Comparison of ENCODE assay signal across 21 cellular contexts in genomic region chr7:108537229-108537628, GRCh38. TPM values are rescaled to one million over a fixed set of nuclear protein-coding genes. Genes with fewer than 3 reads are reported as not detected.
DNase-seq lines count a peak whose midpoint lies in the region; ATAC-seq, FAIRE-seq and TF ChIP-seq lines count a peak whose summit lies in the region.
"Had no signal": no experiment of that assay in that cellular context is flagged by ENCODE, and none has a peak within 500 bp of the region (broad histone marks: within the 10 kb centered on the region; RNA-seq: fewer than 3 reads in every experiment).

No MANE protein-coding gene starts in this region.

- H3K4me1 Mint-ChIP-seq in GM23338, result peaks cover 11% of the 10 kb centered on the region; the same call in 2 of the 3 replicates

- peaks cover 9 to 36% of the 10 kb centered on the region in 2 experiments for H3K4me1 ChIP-seq in K562 (replicated peaks in 1 of 2; ENCODE audit: control insufficient read depth in 2 of 2, insufficient read depth in 2 of 2, low read length in 2 of 2)
- no peaks in the 10 kb centered on the region for H3K4me1 ChIP-seq in trophoblast cell (ENCODE audit: control insufficient read depth in 1 of 2, insufficient read depth in 2 of 2, low read length in 2 of 2)
- H3K4me1 ChIP-seq in GM23338 (ENCODE audit: insufficient read depth), result 0 out of 2 replicates have a peak, but pooled peaks cover 4% of the 10 kb centered on the region
- H3K4me1 ChIP-seq: A549, Caco-2 had no signal

- H3K4me2 ChIP-seq in K562 (ENCODE audit: insufficient read depth, low read length), result peak overlapping the region; percentile 9; the same call in 1 of the 2 replicates
- H3K4me2 ChIP-seq in trophoblast cell (ENCODE audit: low read length), result no peak overlapping the region
- no peak overlapping the region for H3K4me2 ChIP-seq in GM23338
- H3K4me2 ChIP-seq: A549; BLaER1 treated with 17β-estradiol and CSF1 and Interleukin-3, amounts not matched to agents 10 nM and 100 nM had no signal

- no peak overlapping the region for H3K18ac ChIP-seq in trophoblast cell (ENCODE audit: low read length)

- TF ChIP-seq POLR2A in K562 (conservative IDR thresholded peaks at IDR 0.05) (no peak), erythroblast (IDR thresholded peaks at IDR 0.05; ENCODE audit: low read length) (no peak)

- H3K27me3 Mint-ChIP-seq in GM23338 (ENCODE audit: insufficient read depth, low read depth, poor library complexity), result no peaks in the 10 kb centered on the region
- H3K27me3 Mint-ChIP-seq: B cell had no signal

- H4K20me1 ChIP-seq in K562 (replicated peaks; ENCODE audit: control insufficient read depth, insufficient read depth, low read length), result no peaks in the 10 kb centered on the region
- H4K20me1 ChIP-seq in GM23338 (replicated peaks; ENCODE audit: insufficient read depth), result no peaks in the 10 kb centered on the region
- H4K20me1 ChIP-seq: BLaER1 treated with 17β-estradiol and CSF1 and Interleukin-3, amounts not matched to agents 10 nM and 100 nM had no signal

- no peak overlapping the region for H2BK5ac ChIP-seq in trophoblast cell (ENCODE audit: low read depth, low read length, poor library complexity)

- no peaks in the 10 kb centered on the region for H3K9me3 ChIP-seq in K562 (replicated peaks; ENCODE audit: control insufficient read depth, insufficient read depth, low read depth, low read length)
- no peaks in the 10 kb centered on the region for H3K9me3 ChIP-seq in trophoblast cell (ENCODE audit: insufficient read depth, low read depth, low read length)
- H3K9me3 ChIP-seq: A549, Caco-2 had no signal

- ATAC-seq in K562 (peak; percentile 80), GM23338 (no peak)
- ATAC-seq: A549; CD8-positive, alpha-beta T cell had no signal

- no peaks in the 10 kb centered on the region for H3K79me1 ChIP-seq in trophoblast cell (ENCODE audit: low read length)

- H3K27ac Mint-ChIP-seq in GM23338, result no peak overlapping the region
- H3K27ac Mint-ChIP-seq: B cell; CD4-positive, alpha-beta T cell; CD8-positive, alpha-beta T cell had no signal

- H3K9ac ChIP-seq in K562 (ENCODE audit: insufficient read depth in 1 of 2, low read depth in 2 of 2, low read length in 2 of 2) (peak overlapping the region in 1 of 2 experiments; percentile 0; a peak in 1 of 4 replicates), trophoblast cell (ENCODE audit: low read length) (peak overlapping the region; percentile 53)
- H3K9ac ChIP-seq: BLaER1 treated with 17β-estradiol and CSF1 and Interleukin-3, amounts not matched to agents 10 nM and 100 nM had no signal

- H3K4me3 Mint-ChIP-seq in GM23338, result no peak overlapping the region
- H3K4me3 Mint-ChIP-seq: B cell; CD4-positive, alpha-beta T cell; CD8-positive, alpha-beta T cell had no signal

- H4K12ac ChIP-seq in trophoblast cell (ENCODE audit: low read depth, low read length), result no peak overlapping the region

- peak; percentile 32 for FAIRE-seq in K562 (lab: Jason Lieb, UNC)
- FAIRE-seq: A549, D721Med, G401.6, GM12891, GM19239 had no signal

- no peaks in the 10 kb centered on the region for H3K9me2 ChIP-seq in GM23338 (ENCODE audit: insufficient read depth)

- TF ChIP-seq CTCF in K562 (IDR thresholded peaks at IDR 0.05 in 2 of 3, conservative IDR thresholded peaks at IDR 0.05 in 1 of 3; ENCODE audit: insufficient read depth in 2 of 3, low read depth in 1 of 3, low read length in 3 of 3), result no peak
- TF ChIP-seq CTCF in GM23338 (conservative IDR thresholded peaks at IDR 0.05; ENCODE audit: low read depth in 2 of 2), result no peak

- H3K23ac ChIP-seq in trophoblast cell (ENCODE audit: low read length), result no peak overlapping the region

- peaks cover 7% of the 10 kb centered on the region for H3K9me3 Mint-ChIP-seq in GM23338
- H3K9me3 Mint-ChIP-seq: CD4-positive, alpha-beta T cell; CD8-positive, alpha-beta T cell had no signal

- H2AFZ ChIP-seq in K562 (ENCODE audit: low read depth, low read length), result peak overlapping the region; percentile 81
- H2AFZ ChIP-seq in trophoblast cell (ENCODE audit: insufficient read depth, low read length, poor library complexity), result no peak overlapping the region
- no peak overlapping the region for H2AFZ ChIP-seq in GM23338

- H3K36me3 ChIP-seq in K562 (ENCODE audit: control insufficient read depth, insufficient read depth, low read length) (no peaks in the 10 kb centered on the region), trophoblast cell (ENCODE audit: control insufficient read depth in 1 of 2, insufficient read depth in 2 of 2, low read length in 2 of 2) (no peaks in the 10 kb centered on the region), GM23338 (ENCODE audit: insufficient read depth) (no peaks in the 10 kb centered on the region)
- H3K36me3 ChIP-seq: BLaER1 treated with 17β-estradiol and CSF1 and Interleukin-3, amounts not matched to agents 10 nM and 100 nM had no signal

- BruUV-seq in K562 (replicated peaks; lab: Mats Ljungman, UMichigan), result no TSS peak

- DNase-seq in K562 (ENCODE audit: extremely low read depth in 1 of 4, low spot score in 3 of 4), result peak in 1 of 4 experiments; percentile 53
- peak; percentile 29 to 48 for DNase-seq in erythroblast (lab: John Stamatoyannopoulos, UW)
- no peak for DNase-seq in trophoblast cell
- no peak for DNase-seq in head of caudate nucleus
- no peak for DNase-seq in GM23338 (ENCODE audit: low spot score)
- DNase-seq: AML-193; Caco-2; Calu3; CD4-positive, alpha-beta T cell; CD8-positive, alpha-beta T cell; DMS79 treated with DMSO at 0.1 percent for 48 hours; GF-D8 had no signal

- H4K91ac ChIP-seq in trophoblast cell (ENCODE audit: low read depth, low read length), result no peak overlapping the region

- H3K27me3 ChIP-seq in K562 (ENCODE audit: control insufficient read depth in 2 of 2, insufficient read depth in 2 of 2, low read length in 2 of 2) (no peaks in the 10 kb centered on the region), trophoblast cell (ENCODE audit: insufficient read depth, low read length) (no peaks in the 10 kb centered on the region), GM23338 (ENCODE audit: insufficient read depth) (no peaks in the 10 kb centered on the region)
- H3K27me3 ChIP-seq: BLaER1 treated with 17β-estradiol and CSF1 and Interleukin-3, amounts not matched to agents 10 nM and 100 nM had no signal

- no peak overlapping the region for H3K4ac ChIP-seq in trophoblast cell (ENCODE audit: low read depth, low read length)

- CTCF ChIA-PET in K562 (lab: Yijun Ruan, JAX; ENCODE audit: low intra/inter-chr PET ratio), result no interaction called here

- H4K8ac ChIP-seq in trophoblast cell (ENCODE audit: low read depth, low read length), result no peak overlapping the region

- no peak overlapping the region for H2BK12ac ChIP-seq in trophoblast cell (ENCODE audit: low read length)

- 44% methylated on average over 2 of the region's 2 CpGs for WGBS in K562 (ENCODE audit: insufficient coverage, low coverage, missing lambda C conversion rate)
- WGBS in trophoblast cell (ENCODE audit: extremely low coverage, insufficient coverage, insufficient read length), result no CpG with 5 or more reads among the region's 2 CpGs

- H3K36me3 Mint-ChIP-seq in GM23338 (ENCODE audit: low read depth), result peaks cover 5% of the 10 kb centered on the region; the same call in 2 of the 3 replicates
- H3K36me3 Mint-ChIP-seq: CD8-positive, alpha-beta T cell had no signal

- no peak overlapping the region for H2AK5ac ChIP-seq in trophoblast cell (ENCODE audit: low read length)

- no peak overlapping the region for H2BK120ac ChIP-seq in trophoblast cell (ENCODE audit: insufficient read depth, low read length, poor library complexity)

- intact Hi-C loops in K562 (cut with micrococcal nuclease), result loop anchor here (1.0 kb wide), 1 partner anchor 32 kb away; the partner anchor contains the start of genes DNAJB9 and THAP5
- intact Hi-C loops in head of caudate nucleus (cut with DNase I), result no loop called here

- H3K79me2 ChIP-seq in K562 (ENCODE audit: control insufficient read depth, insufficient read depth, low read length) (no peaks in the 10 kb centered on the region), trophoblast cell (ENCODE audit: control insufficient read depth, insufficient read depth, low read length, poor library complexity) (no peaks in the 10 kb centered on the region), GM23338 (replicated peaks; ENCODE audit: insufficient read depth) (no peaks in the 10 kb centered on the region)

- POLR2A ChIA-PET in K562 (lab: Yijun Ruan, JAX), result interaction anchor here (0.7 to 2.1 kb wide), 4 partner anchors 9 to 32 kb away, joined by 3 to 9 read pairs (median 4); partner anchors contain the start of genes DNAJB9, PNPLA8 and THAP5

- H3K14ac ChIP-seq in trophoblast cell (ENCODE audit: low read length), result no peak overlapping the region

- no peak for TF ChIP-seq RAD21 in K562 (CRISPR knock-in tag; conservative IDR thresholded peaks at IDR 0.05 in 1 of 2, IDR thresholded peaks at IDR 0.05 in 1 of 2)

- H3K4me3 ChIP-seq in K562 (no peak overlapping the region), trophoblast cell (ENCODE audit: low read depth, low read length) (no peak overlapping the region), GM23338 (no peak overlapping the region)
- H3K4me3 ChIP-seq: A549; BLaER1 treated with 17β-estradiol and CSF1 and Interleukin-3, amounts not matched to agents 10 nM and 100 nM had no signal

- H3F3A ChIP-seq in GM23338 (replicated peaks; ENCODE audit: low read depth), result no peaks in the 10 kb centered on the region

- no peaks in the 10 kb centered on the region for H3K9me1 ChIP-seq in K562 (ENCODE audit: control insufficient read depth, insufficient read depth, low read length)

- H3K27ac ChIP-seq in K562 (ENCODE audit: extremely low read depth, low read depth, low read length) (peak overlapping the region; percentile 1; the same call in 2 of the 3 replicates), trophoblast cell (ENCODE audit: low read depth, low read length) (no peak overlapping the region), GM23338 (ENCODE audit: low read depth) (no peak overlapping the region)
- H3K27ac ChIP-seq: 22Rv1; A549; BLaER1 treated with 17β-estradiol and CSF1 and Interleukin-3, amounts not matched to agents 10 nM and 100 nM; C4-2B had no signal

- TF ChIP-seq EP300 in K562 (IDR thresholded peaks at IDR 0.05; ENCODE audit: low read length), result no peak

- in situ Hi-C loops in K562 (cut with MboI), result no loop called here

RNA-seq across cellular contexts. Expression of gene PNPLA8, which starts 11.3 kb away (rescaled TPM):
- total RNA-seq in K562 (2011; cell fraction: chromatin; rRNA removed; ENCODE audit: low replicate concordance), result 23.6 and 74.8 TPM in 2 replicates
- total RNA-seq in K562 (2011; cell fraction: nucleolus; rRNA removed), result 4.5 and 6.6 TPM in 2 replicates
- 14.4 and 15.2 TPM in 2 replicates for total RNA-seq in K562 (2011; cell fraction: nucleoplasm; rRNA removed)
- 12.0 and 13.5 TPM in 2 replicates for total RNA-seq in K562 (2014; rRNA removed)
- 20.2 and 25.2 TPM in 2 replicates for total RNA-seq in K562 (2014; rRNA removed; fragmentation: Illumina TruSeq; extraction: Trizol)
- total RNA-seq in K562 (2015; rRNA removed; fragmentation: Illumina TruSeq; extraction: Trizol), result 13.5 and 16.3 TPM in 2 replicates
- total RNA-seq in K562 (2021), result 12.8 and 13.0 TPM in 2 replicates
- 16.3 and 27.6 TPM in 2 replicates for polyA plus RNA-seq in K562 (2011; rRNA removed)
- 2.6 and 5.5 TPM in 2 replicates for polyA plus RNA-seq in K562 (2011; cell fraction: cytosol; rRNA removed)
- polyA plus RNA-seq in K562 (2011; cell fraction: nucleus; rRNA removed), result 5.1 and 7.9 TPM in 2 replicates
- 11.6 and 21.5 TPM in 2 replicates for polyA plus RNA-seq in K562 (2012)
- 12.0 and 15.9 TPM in 2 replicates for polyA plus RNA-seq in K562 (2014; fragmentation: Illumina TruSeq; extraction: Trizol)
- polyA plus RNA-seq in K562 (2014; fragmentation: Nextera tagmentation; extraction: Ambion mirVana), result 10 to 100 TPM; 15.9 to 17.4 TPM
- polyA plus RNA-seq in K562 (2014; rRNA removed), result 10.2 and 21.5 TPM in 2 replicates
- polyA minus RNA-seq in K562 (2011; rRNA and poly(A)+ RNA removed), result 37.2 and 42.3 TPM in 2 replicates
- polyA minus RNA-seq in K562 (2011; cell fraction: cytosol; rRNA and poly(A)+ RNA removed), result 21.1 and 25.7 TPM in 2 replicates
- 10.8 and 17.9 TPM in 2 replicates for polyA minus RNA-seq in K562 (2011; cell fraction: nucleus; rRNA and poly(A)+ RNA removed)
- 24.4 and 25.3 TPM in 2 replicates for polyA plus RNA-seq in trophoblast cell (2013)
- total RNA-seq in GM23338 (2014; rRNA removed; shearing (Covaris generic)), result 12.5 and 14.9 TPM in 2 replicates
- polyA plus RNA-seq in GM23338 (2016; fragmentation: Nextera tagmentation; extraction: Ambion mirVana), result 12.4 and 13.6 TPM in 2 replicates

RNA-seq across cellular contexts. Expression of gene THAP5, which starts 32.3 kb away (rescaled TPM):
- 10.0 and 35.7 TPM in 2 replicates for total RNA-seq in K562 (2011; cell fraction: chromatin; rRNA removed; ENCODE audit: low replicate concordance)
- total RNA-seq in K562 (2011; cell fraction: nucleolus; rRNA removed), result 11.5 and 13.6 TPM in 2 replicates
- 20.3 and 27.3 TPM in 2 replicates for total RNA-seq in K562 (2011; cell fraction: nucleoplasm; rRNA removed)
- total RNA-seq in K562 (2014; rRNA removed) (26.4 and 28.2 TPM in 2 replicates), K562 (2014; rRNA removed; fragmentation: Illumina TruSeq; extraction: Trizol) (47.2 and 57.9 TPM in 2 replicates), K562 (2015; rRNA removed; fragmentation: Illumina TruSeq; extraction: Trizol) (52.1 and 58.1 TPM in 2 replicates), K562 (2021) (30.9 and 31.4 TPM in 2 replicates)
- polyA plus RNA-seq in K562 (2011; rRNA removed) (11.0 and 19.6 TPM in 2 replicates), K562 (2014; fragmentation: Illumina TruSeq; extraction: Trizol) (34.7 and 41.7 TPM in 2 replicates), K562 (2014; fragmentation: Nextera tagmentation; extraction: Ambion mirVana) (10 to 100 TPM; 26.3 to 27.8 TPM), K562 (2014; rRNA removed) (16.5 and 17.3 TPM in 2 replicates), GM23338 (2016; fragmentation: Nextera tagmentation; extraction: Ambion mirVana) (15.2 and 18.2 TPM in 2 replicates)
- polyA plus RNA-seq in K562 (2011; cell fraction: cytosol; rRNA removed), result 2.6 and 5.2 TPM in 2 replicates
- 5.4 and 8.1 TPM in 2 replicates for polyA plus RNA-seq in K562 (2011; cell fraction: nucleus; rRNA removed)
- polyA plus RNA-seq in K562 (2012), result 19.2 and 22.6 TPM in 2 replicates
- polyA minus RNA-seq in K562 (2011; rRNA and poly(A)+ RNA removed), result 40.2 and 47.4 TPM in 2 replicates
- polyA minus RNA-seq in K562 (2011; cell fraction: cytosol; rRNA and poly(A)+ RNA removed), result 16.4 and 19.6 TPM in 2 replicates
- 14.3 and 22.7 TPM in 2 replicates for polyA minus RNA-seq in K562 (2011; cell fraction: nucleus; rRNA and poly(A)+ RNA removed)
- polyA plus RNA-seq in trophoblast cell (2013), result 21.4 and 21.9 TPM in 2 replicates
- 32.3 and 36.0 TPM in 2 replicates for total RNA-seq in GM23338 (2014; rRNA removed; shearing (Covaris generic))

RNA-seq across cellular contexts. Expression of gene DNAJB9, which starts 32.4 kb away (rescaled TPM):
- 8.2 and 33.1 TPM in 2 replicates for total RNA-seq in K562 (2011; cell fraction: chromatin; rRNA removed; ENCODE audit: low replicate concordance)
- 8.5 and 13.6 TPM in 2 replicates for total RNA-seq in K562 (2011; cell fraction: nucleolus; rRNA removed)
- total RNA-seq in K562 (2011; cell fraction: nucleoplasm; rRNA removed), result 21.3 and 26.8 TPM in 2 replicates
- total RNA-seq in K562 (2014; rRNA removed), result 34.2 and 35.9 TPM in 2 replicates
- 13.5 and 15.3 TPM in 2 replicates for total RNA-seq in K562 (2014; rRNA removed; fragmentation: Illumina TruSeq; extraction: Trizol)
- 11.2 and 11.4 TPM in 2 replicates for total RNA-seq in K562 (2015; rRNA removed; fragmentation: Illumina TruSeq; extraction: Trizol)
- 9.0 and 9.6 TPM in 2 replicates for total RNA-seq in K562 (2021)
- 7.6 and 8.9 TPM in 2 replicates for polyA plus RNA-seq in K562 (2011; rRNA removed)
- 4.4 and 5.5 TPM in 2 replicates for polyA plus RNA-seq in K562 (2011; cell fraction: cytosol; rRNA removed)
- polyA plus RNA-seq in K562 (2011; cell fraction: nucleus; rRNA removed), result 5.3 and 5.4 TPM in 2 replicates
- polyA plus RNA-seq in K562 (2012), result 9.7 and 19.9 TPM in 2 replicates
- 7.8 and 8.6 TPM in 2 replicates for polyA plus RNA-seq in K562 (2014; fragmentation: Illumina TruSeq; extraction: Trizol)
- 1 to 10 TPM; 4.3 to 5.3 TPM for polyA plus RNA-seq in K562 (2014; fragmentation: Nextera tagmentation; extraction: Ambion mirVana)
- polyA plus RNA-seq in K562 (2014; rRNA removed), result 9.1 and 15.1 TPM in 2 replicates
- polyA minus RNA-seq in K562 (2011; rRNA and poly(A)+ RNA removed), result 8.4 and 11.9 TPM in 2 replicates
- 7.1 and 7.5 TPM in 2 replicates for polyA minus RNA-seq in K562 (2011; cell fraction: cytosol; rRNA and poly(A)+ RNA removed)
- polyA minus RNA-seq in K562 (2011; cell fraction: nucleus; rRNA and poly(A)+ RNA removed), result 7.1 and 17.2 TPM in 2 replicates
- polyA plus RNA-seq in trophoblast cell (2013), result 135 and 142 TPM in 2 replicates
- 14.4 and 16.0 TPM in 2 replicates for total RNA-seq in GM23338 (2014; rRNA removed; shearing (Covaris generic))
- 7.3 and 8.4 TPM in 2 replicates for polyA plus RNA-seq in GM23338 (2016; fragmentation: Nextera tagmentation; extraction: Ambion mirVana)

Comparison
In these comparisons a context has a peak if more than half of its experiments do, and no peak if none do; other contexts are left out.
1. DNase-seq: peak in erythroblast (2 of 2); none in trophoblast cell (0 of 2), head of caudate nucleus (0 of 42) and GM23338 (single experiment).